ENCODE assay signal across 8 cellular contexts in genomic region chr9:129036923-129037766, GRCh38. TPM values are rescaled to one million over a fixed set of nuclear protein-coding genes. Genes with fewer than 3 reads are reported as not detected.
DNase-seq lines count a peak whose midpoint lies in the region; ATAC-seq and TF ChIP-seq lines count a peak whose summit lies in the region.

No MANE protein-coding gene starts in this region.

- ATAC-seq in GM18907 (IDR thresholded peaks at IDR 0.05; ENCODE audit: unreplicated experiment) (peak; percentile 5), HG02763 (IDR thresholded peaks at IDR 0.05; ENCODE audit: unreplicated experiment) (no peak)

- peak overlapping the region; percentile 95 for H3K4me3 ChIP-seq in WERI-Rb-1 (ENCODE audit: low read depth, low read length)
- peak overlapping the region; percentile 88 for H3K4me3 ChIP-seq in cardiac muscle cell
- H3K4me3 ChIP-seq in rectal smooth muscle tissue (ENCODE audit: low read length), result peak overlapping the region; percentile 95

- no peak for DNase-seq in WERI-Rb-1
- no peak for DNase-seq in cardiac muscle cell (ENCODE audit: low read depth in 1 of 2, low spot score in 1 of 2)
- DNase-seq in NK-92 (lab: John Stamatoyannopoulos, UW; ENCODE audit: unreplicated experiment), result no peak
- no peak for DNase-seq in NCI-H2081 (lab: John Stamatoyannopoulos, UW)
- DNase-seq in GM19238 (ENCODE audit: insufficient read length, low spot score), result no peak

- peak overlapping the region; percentile 47 for H3K27ac ChIP-seq in WERI-Rb-1
- H3K27ac ChIP-seq in cardiac muscle cell, result peak overlapping the region; percentile 15
- peak overlapping the region; percentile 58 for H3K27ac ChIP-seq in rectal smooth muscle tissue (ENCODE audit: low read depth, low read length)

- H3K9me3 ChIP-seq in WERI-Rb-1 (ENCODE audit: severe bottlenecking) (no peaks in the 10 kb centered on the region), cardiac muscle cell (ENCODE audit: low read depth) (no peaks in the 10 kb centered on the region)

- peaks cover 8% of the 10 kb centered on the region for H3K4me1 ChIP-seq in cardiac muscle cell (ENCODE audit: low read depth)
- peaks cover 10% of the 10 kb centered on the region for H3K4me1 ChIP-seq in rectal smooth muscle tissue (ENCODE audit: control insufficient read depth, insufficient read depth, low read length)

- peak overlapping the region; percentile 70 for H3K9ac ChIP-seq in rectal smooth muscle tissue (ENCODE audit: low read length)

- no peaks in the 10 kb centered on the region for H3K27me3 ChIP-seq in WERI-Rb-1 (ENCODE audit: insufficient read depth, low read depth, severe bottlenecking)
- H3K27me3 ChIP-seq in cardiac muscle cell, result no peaks in the 10 kb centered on the region
- H3K27me3 ChIP-seq in rectal smooth muscle tissue (ENCODE audit: control insufficient read depth, insufficient read depth, low read length), result no peaks in the 10 kb centered on the region

- TF ChIP-seq CTCF in WERI-Rb-1 (IDR thresholded peaks at IDR 0.05; ENCODE audit: low read depth, low read length) (peak; percentile 15; the same call in 1 of the 2 replicates), cardiac muscle cell (IDR thresholded peaks at IDR 0.05; ENCODE audit: low read depth, low read length) (no peak)

- H3K36me3 ChIP-seq in WERI-Rb-1 (peaks cover 21% of the 10 kb centered on the region), cardiac muscle cell (peaks cover 5% of the 10 kb centered on the region), rectal smooth muscle tissue (ENCODE audit: control insufficient read depth, insufficient read depth, low read length) (peaks cover 12% of the 10 kb centered on the region)

RNA-seq across cellular contexts. Expression of gene MIGA2, which starts 0.7 kb away (rescaled TPM):
- total RNA-seq in cardiac muscle cell, result 65.8 and 69.8 TPM in 2 replicates
- polyA plus RNA-seq in cardiac muscle cell, result 44.7 and 48.7 TPM in 2 replicates

RNA-seq across cellular contexts. Expression of gene SH3GLB2, which starts 9.0 kb away (rescaled TPM):
- 132 and 203 TPM in 2 replicates for total RNA-seq in cardiac muscle cell
- polyA plus RNA-seq in cardiac muscle cell, result 182 and 187 TPM in 2 replicates

RNA-seq across cellular contexts. Expression of gene DOLPP1, which starts 43.8 kb away (rescaled TPM):
- total RNA-seq in cardiac muscle cell, result 18.0 and 19.3 TPM in 2 replicates
- polyA plus RNA-seq in cardiac muscle cell, result 9.5 and 19.0 TPM in 2 replicates
